1 cellular context compared by ENCODE assay signal in genomic region chr16:16158082-16158658, GRCh38.
TF ChIP-seq lines count a peak whose summit lies in the region.

No MANE protein-coding gene starts in this region.

TF ChIP-seq in HepG2, 621 proteins besides CTCF, POLR2A, EP300 and RAD21 (continued from another document):
- TF ChIP-seq, protein P1, sequence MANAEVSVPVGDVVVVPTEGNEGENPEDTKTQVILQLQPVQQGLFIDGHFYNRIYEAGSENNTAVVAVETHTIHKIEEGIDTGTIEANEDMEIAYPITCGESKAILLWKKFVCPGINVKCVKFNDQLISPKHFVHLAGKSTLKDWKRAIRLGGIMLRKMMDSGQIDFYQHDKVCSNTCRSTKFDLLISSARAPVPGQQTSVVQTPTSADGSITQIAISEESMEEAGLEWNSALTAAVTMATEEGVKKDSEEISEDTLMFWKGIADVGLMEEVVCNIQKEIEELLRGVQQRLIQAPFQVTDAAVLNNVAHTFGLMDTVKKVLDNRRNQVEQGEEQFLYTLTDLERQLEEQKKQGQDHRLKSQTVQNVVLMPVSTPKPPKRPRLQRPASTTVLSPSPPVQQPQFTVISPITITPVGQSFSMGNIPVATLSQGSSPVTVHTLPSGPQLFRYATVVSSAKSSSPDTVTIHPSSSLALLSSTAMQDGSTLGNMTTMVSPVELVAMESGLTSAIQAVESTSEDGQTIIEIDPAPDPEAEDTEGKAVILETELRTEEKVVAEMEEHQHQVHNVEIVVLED (CRISPR knock-in tag; IDR thresholded peaks at IDR 0.05; ENCODE audit: borderline replicate concordance) = no peak
- TF ChIP-seq ONECUT2 (CRISPR knock-in tag; IDR thresholded peaks at IDR 0.05) (no peak), CREBL2 (CRISPR knock-in tag; IDR thresholded peaks at IDR 0.05; ENCODE audit: borderline replicate concordance) (no peak), ZNF720 (CRISPR knock-in tag; IDR thresholded peaks at IDR 0.05) (no peak), NR2F2 (IDR thresholded peaks at IDR 0.05; ENCODE audit: borderline replicate concordance, low read depth) (no peak), ZNF350 (CRISPR knock-in tag; IDR thresholded peaks at IDR 0.05; ENCODE audit: borderline replicate concordance, low read depth) (no peak), PLRG1 (conservative IDR thresholded peaks at IDR 0.05) (0 out of 2 replicates have a peak, but pooled peaks have one; percentile 24), HNRNPUL1 (IDR thresholded peaks at IDR 0.05; ENCODE audit: low read depth, low read length) (no peak), SOX13 (IDR thresholded peaks at IDR 0.05) (no peak), SOX13 (CRISPR knock-in tag; conservative IDR thresholded peaks at IDR 0.05 in 1 of 2, IDR thresholded peaks at IDR 0.05 in 1 of 2) (no peak), ETV5 (CRISPR knock-in tag; IDR thresholded peaks at IDR 0.05; ENCODE audit: borderline replicate concordance) (no peak), ZNF652 (CRISPR knock-in tag; IDR thresholded peaks at IDR 0.05; ENCODE audit: borderline replicate concordance, low read depth) (no peak)
- TF ChIP-seq, protein P2, sequence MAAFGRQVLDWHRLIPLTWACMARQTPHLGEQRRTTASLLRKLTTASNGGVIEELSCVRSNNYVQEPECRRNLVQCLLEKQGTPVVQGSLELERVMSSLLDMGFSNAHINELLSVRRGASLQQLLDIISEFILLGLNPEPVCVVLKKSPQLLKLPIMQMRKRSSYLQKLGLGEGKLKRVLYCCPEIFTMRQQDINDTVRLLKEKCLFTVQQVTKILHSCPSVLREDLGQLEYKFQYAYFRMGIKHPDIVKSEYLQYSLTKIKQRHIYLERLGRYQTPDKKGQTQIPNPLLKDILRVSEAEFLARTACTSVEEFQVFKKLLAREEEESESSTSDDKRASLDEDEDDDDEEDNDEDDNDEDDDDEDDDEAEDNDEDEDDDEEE (CRISPR knock-in tag; IDR thresholded peaks at IDR 0.05) = no peak
- TF ChIP-seq, protein P3, sequence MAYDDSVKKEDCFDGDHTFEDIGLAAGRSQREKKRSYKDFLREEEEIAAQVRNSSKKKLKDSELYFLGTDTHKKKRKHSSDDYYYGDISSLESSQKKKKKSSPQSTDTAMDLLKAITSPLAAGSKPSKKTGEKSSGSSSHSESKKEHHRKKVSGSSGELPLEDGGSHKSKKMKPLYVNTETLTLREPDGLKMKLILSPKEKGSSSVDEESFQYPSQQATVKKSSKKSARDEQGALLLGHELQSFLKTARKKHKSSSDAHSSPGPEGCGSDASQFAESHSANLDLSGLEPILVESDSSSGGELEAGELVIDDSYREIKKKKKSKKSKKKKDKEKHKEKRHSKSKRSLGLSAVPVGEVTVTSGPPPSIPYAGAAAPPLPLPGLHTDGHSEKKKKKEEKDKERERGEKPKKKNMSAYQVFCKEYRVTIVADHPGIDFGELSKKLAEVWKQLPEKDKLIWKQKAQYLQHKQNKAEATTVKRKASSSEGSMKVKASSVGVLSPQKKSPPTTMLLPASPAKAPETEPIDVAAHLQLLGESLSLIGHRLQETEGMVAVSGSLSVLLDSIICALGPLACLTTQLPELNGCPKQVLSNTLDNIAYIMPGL (CRISPR knock-in tag; IDR thresholded peaks at IDR 0.05; ENCODE audit: borderline replicate concordance in 1 of 2, low read depth in 1 of 2) = no peak
